In genomic region chr11:111944651-111945051, GRCh38 we compare ENCODE assay signal across 9 cellular contexts. TPM values are rescaled to one million over a fixed set of nuclear protein-coding genes. Genes with fewer than 3 reads are reported as not detected.
DNase-seq lines count a peak whose midpoint lies in the region; ATAC-seq and TF ChIP-seq lines count a peak whose summit lies in the region.
"Had no signal": no experiment of that assay in that cellular context is flagged by ENCODE, and none has a peak within 500 bp of the region (broad histone marks: within the 10 kb centered on the region; RNA-seq: fewer than 3 reads in every experiment).

No MANE protein-coding gene starts in this region.

- H3K9me3 ChIP-seq in prostate gland: no peaks in the 10 kb centered on the region

- H3K4me3 ChIP-seq in dorsolateral prefrontal cortex (no peak overlapping the region), prostate gland (no peak overlapping the region)

- H3K4me1 ChIP-seq in prostate gland (replicated peaks): no peaks in the 10 kb centered on the region

- no peaks in the 10 kb centered on the region for H3K36me3 ChIP-seq in prostate gland

- ATAC-seq in GM21528 (IDR thresholded peaks at IDR 0.05; ENCODE audit: low FRiP score, unreplicated experiment): no peak
- ATAC-seq in HG03196 (IDR thresholded peaks at IDR 0.05; ENCODE audit: unreplicated experiment): no peak
- no peak for ATAC-seq in HG03460 (IDR thresholded peaks at IDR 0.05; ENCODE audit: unreplicated experiment)

- TF ChIP-seq POLR2A in prostate gland (IDR thresholded peaks at IDR 0.05): no peak

- DNase-seq in Caki2 (ENCODE audit: low read depth): peak; percentile 65
- DNase-seq in RKO (ENCODE audit: low spot score): peak; percentile 27
- no peak for DNase-seq in dorsolateral prefrontal cortex
- no peak for DNase-seq in prostate gland (ENCODE audit: low spot score)
- no peak for DNase-seq in activated CD4-positive, CD25-positive, alpha-beta regulatory T cell (lab: John Stamatoyannopoulos, UW)
- DNase-seq: NCI-H510A had no signal

- peak overlapping the region in 49 of 59 donors; percentile 2 to 96 (median 53) for H3K27ac ChIP-seq in dorsolateral prefrontal cortex
- peak overlapping the region; percentile 62 to 75 for H3K27ac ChIP-seq in prostate gland

- H3K27me3 ChIP-seq in dorsolateral prefrontal cortex (no peaks in the 10 kb centered on the region), prostate gland (replicated peaks; ENCODE audit: insufficient read depth) (no peaks in the 10 kb centered on the region)

- intact Hi-C loops in dorsolateral prefrontal cortex (cut with DNase I) (no loop called here), prostate gland (cut with DNase I) (no loop called here)

- 34% methylated on average over 5 of the region's 5 CpGs for WGBS in prostate gland

- TF ChIP-seq CTCF in dorsolateral prefrontal cortex (IDR thresholded peaks at IDR 0.05 in 54 of 56, conservative IDR thresholded peaks at IDR 0.05 in 2 of 56; ENCODE audit: low read depth in 1 of 56, partially characterized antibody in 56 of 56) (no peak), prostate gland (IDR thresholded peaks at IDR 0.05) (no peak)

- in situ Hi-C loops in Caki2 (cut with HindIII; ENCODE audit: low pct_unique_long_range_greater_than_20kb, low sequenced_read_pairs): no loop called here

RNA-seq across cellular contexts. Expression of gene DIXDC1, which starts 7.5 kb away (rescaled TPM):
- 14.2 and 25.0 TPM in 2 replicates for total RNA-seq in Caki2 (2014; rRNA removed; shearing (Covaris generic); ENCODE audit: low replicate concordance)
- total RNA-seq in dorsolateral prefrontal cortex (10 to 100 TPM; 32.0 to 84.9 (median 55.1) TPM), prostate gland (10 to 100 TPM; 32.9 to 35.2 TPM)

RNA-seq across cellular contexts. Expression of gene C11orf52, which starts 25.9 kb away (rescaled TPM):
- 1.7 TPM in 1 of 2 replicates, not detected in the other for total RNA-seq in Caki2 (2014; rRNA removed; shearing (Covaris generic); ENCODE audit: low replicate concordance)
- total RNA-seq in dorsolateral prefrontal cortex: 1 to 10 TPM in 61 of 120 experiments, under 1 TPM in 30, not detected in 29; 0.40 to 4.0 (median 1.3) TPM
- 10 to 100 TPM; 13.2 to 31.5 TPM for total RNA-seq in prostate gland

RNA-seq across cellular contexts. Expression of gene HSPB2, which starts 32.1 kb away (rescaled TPM):
- total RNA-seq in Caki2 (2014; rRNA removed; shearing (Covaris generic); ENCODE audit: low replicate concordance): 2.9 TPM in 1 of 2 replicates, not detected in the other
- total RNA-seq in dorsolateral prefrontal cortex (10 to 100 TPM in 1 of 120 experiments, 1 to 10 TPM in 113, under 1 TPM in 6; 0.56 to 10.0 (median 2.8) TPM), prostate gland (under 1 TPM in 1 of 2 donors, not detected in 1; 0.85 TPM)

RNA-seq across cellular contexts. Expression of gene CRYAB, which starts 33.1 kb away (rescaled TPM):
- 0.78 and 2.4 TPM in 2 replicates for total RNA-seq in Caki2 (2014; rRNA removed; shearing (Covaris generic); ENCODE audit: low replicate concordance)
- 1,000 to 10,000 TPM in 61 of 120 experiments, 100 to 1,000 TPM in 59; 265 to 3,917 (median 1,020) TPM for total RNA-seq in dorsolateral prefrontal cortex
- total RNA-seq in prostate gland: 10 to 100 TPM; 59.0 to 80.1 TPM

Comparison
In these comparisons a context has a peak if more than half of its experiments do, and no peak if none do; other contexts are left out.
1. DNase-seq: peak in Caki2 (single experiment) and RKO (single experiment); none in dorsolateral prefrontal cortex (0 of 10), prostate gland (single experiment) and activated CD4-positive, CD25-positive, alpha-beta regulatory T cell (0 of 4).